In the genomic region with DNA sequence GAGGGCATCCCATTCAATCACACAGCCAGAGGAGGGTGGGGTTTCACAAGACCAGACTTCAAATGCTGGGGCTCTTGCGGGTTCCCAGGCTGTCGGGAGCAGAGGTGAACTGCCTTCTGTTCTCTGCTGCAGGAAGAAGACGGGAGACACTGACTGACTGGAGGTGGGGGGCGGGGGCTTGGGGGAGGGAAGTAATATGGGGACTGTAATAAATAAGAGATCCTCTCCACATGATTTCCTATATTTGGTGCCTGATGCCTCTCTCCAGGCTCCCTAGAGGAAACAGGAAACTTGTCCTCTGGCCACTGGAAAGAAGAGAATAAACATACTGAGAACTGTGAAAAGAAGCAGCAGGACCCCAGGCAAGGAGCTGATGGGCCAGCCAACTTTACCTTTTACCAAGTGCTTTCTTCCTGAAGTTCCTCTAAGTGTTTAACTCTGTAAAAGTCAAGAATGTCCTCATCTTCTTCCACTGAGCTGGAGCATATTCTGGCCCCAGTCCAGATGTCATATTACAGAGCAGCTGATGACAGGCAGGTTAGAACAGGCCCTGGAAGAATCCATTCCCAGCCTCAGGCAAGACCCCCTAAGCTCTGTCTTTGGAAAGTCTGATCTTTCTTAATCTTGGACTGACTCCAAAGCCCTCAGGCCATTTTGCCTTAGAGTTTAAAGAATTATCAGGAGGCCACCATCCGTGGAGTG, we compare ENCODE assay signal across 14 cellular contexts. TPM values are rescaled to one million over a fixed set of nuclear protein-coding genes. Genes with fewer than 3 reads are reported as not detected.
DNase-seq lines count a peak whose midpoint lies in the region; TF ChIP-seq lines count a peak whose summit lies in the region.
"Had no signal": no experiment of that assay in that cellular context is flagged by ENCODE, and none has a peak within 500 bp of the region (broad histone marks: within the 10 kb centered on the region; RNA-seq: fewer than 3 reads in every experiment).

No MANE protein-coding gene starts in this region.

- CTCF ChIA-PET in RWPE1 (lab: Yijun Ruan, JAX): interaction anchor here (0.6 to 1.1 kb wide), 3 partner anchors 106 to 730 kb away, joined by 3 read pairs; no protein-coding TSS in a partner anchor
- CTCF ChIA-PET in OCI-LY7 (lab: Charles Lee; ENCODE audit: unreplicated experiment): no interaction called here

- no TSS peak for BruUV-seq in OCI-LY7 (replicated peaks; lab: Mats Ljungman, UMichigan)

- TF ChIP-seq POLR2A in suprapubic skin (IDR thresholded peaks at IDR 0.05): no peak

- no peak overlapping the region for H3K27ac ChIP-seq in RWPE1
- no peak overlapping the region for H3K27ac ChIP-seq in right atrium auricular region
- no peak overlapping the region for H3K27ac ChIP-seq in suprapubic skin
- no peak overlapping the region for H3K27ac ChIP-seq in OCI-LY7 (ENCODE audit: low read depth, low read length, poor library complexity, severe bottlenecking)
- H3K27ac ChIP-seq: GM23248 had no signal

- no peak for TF ChIP-seq EP300 in suprapubic skin (IDR thresholded peaks at IDR 0.05)

- H3K36me3 ChIP-seq in right atrium auricular region (no peaks in the 10 kb centered on the region), suprapubic skin (no peaks in the 10 kb centered on the region), OCI-LY7 (ENCODE audit: insufficient read depth, low read length) (no peaks in the 10 kb centered on the region)

- no peaks in the 10 kb centered on the region for H3K9me2 ChIP-seq in OCI-LY7 (ENCODE audit: insufficient read depth, low read length)

- WGBS in suprapubic skin: 40% methylated on average over 5 of the region's 5 CpGs

- no peak for TF ChIP-seq CTCF in RWPE1 (conservative IDR thresholded peaks at IDR 0.05; ENCODE audit: low read depth)
- TF ChIP-seq CTCF in right atrium auricular region (IDR thresholded peaks at IDR 0.05): no peak
- no peak for TF ChIP-seq CTCF in suprapubic skin (IDR thresholded peaks at IDR 0.05)
- TF ChIP-seq CTCF in OCI-LY7 (conservative IDR thresholded peaks at IDR 0.05; ENCODE audit: low read length): no peak

- H3K9me3 ChIP-seq in right atrium auricular region (no peaks in the 10 kb centered on the region), suprapubic skin (no peaks in the 10 kb centered on the region), OCI-LY7 (ENCODE audit: low read length) (no peaks in the 10 kb centered on the region)

- intact Hi-C loops in OCI-LY7 (cut with micrococcal nuclease; ENCODE audit: unreplicated experiment): no loop called here

- no peaks in the 10 kb centered on the region for H3K79me2 ChIP-seq in OCI-LY7 (ENCODE audit: insufficient read depth, low read depth, low read length)

- H3K4me3 ChIP-seq in right atrium auricular region (peak overlapping the region; percentile 9 to 16), suprapubic skin (peak overlapping the region; percentile 8), OCI-LY7 (ENCODE audit: low read depth, low read length, poor library complexity, severe bottlenecking) (no peak overlapping the region)
- H3K4me3 ChIP-seq: GM23248 had no signal

- no peaks in the 10 kb centered on the region for H4K20me1 ChIP-seq in OCI-LY7 (ENCODE audit: insufficient read depth, low read length)

- H3K27me3 ChIP-seq in right atrium auricular region: no peaks in the 10 kb centered on the region
- no peaks in the 10 kb centered on the region for H3K27me3 ChIP-seq in suprapubic skin

- H3K4me1 ChIP-seq in right atrium auricular region (peaks cover 0 to 19% of the 10 kb centered on the region in 2 donors), suprapubic skin (no peaks in the 10 kb centered on the region), OCI-LY7 (ENCODE audit: insufficient read depth, low read length, poor library complexity, severe bottlenecking) (no peaks in the 10 kb centered on the region)

- no peak overlapping the region for H3K4me2 ChIP-seq in OCI-LY7 (ENCODE audit: low read length)

- DNase-seq in SHP77 (lab: John Stamatoyannopoulos, UW): peak; percentile 4
- no peak for DNase-seq in SHP77 treated with DMSO at 0.1 percent for 48 hours (lab: John Stamatoyannopoulos, UW)
- peak; percentile 34 for DNase-seq in RWPE1 (ENCODE audit: low spot score)
- DNase-seq in right atrium auricular region (ENCODE audit: low spot score): no peak
- DNase-seq in suprapubic skin (ENCODE audit: low spot score in 2 of 2): no peak
- no peak for DNase-seq in OCI-LY7 (ENCODE audit: low spot score)
- DNase-seq in NCI-H82 treated with DMSO at 0.1 percent for 48 hours (lab: John Stamatoyannopoulos, UW; ENCODE audit: unreplicated experiment): no peak
- DNase-seq in MV-4-11 (lab: John Stamatoyannopoulos, UW): no peak
- DNase-seq: activated CD8-positive, alpha-beta memory T cell treated with anti-CD3 and anti-CD28 coated beads, Interleukin-2, amount 10 ng/mL, durations not matched to agents 7 days and 5 days; Calu3; cortex of kidney; GM23248; islet precursor cell; NCI-H2081 treated with DMSO at 0.1 percent for 48 hours had no signal

- no peak overlapping the region for H2AFZ ChIP-seq in OCI-LY7 (ENCODE audit: low read length)
- H2AFZ ChIP-seq: GM23248 had no signal

- POLR2A ChIA-PET in RWPE1 (lab: Yijun Ruan, JAX; ENCODE audit: low non-redundant PET) (no interaction called here), OCI-LY7 (lab: Charles Lee) (no interaction called here)

RNA-seq across cellular contexts. Expression of gene ADGRF5, which starts 33.2 kb away (rescaled TPM):
- 10 to 100 TPM; 38.4 to 59.4 TPM for total RNA-seq in right atrium auricular region
- 10 to 100 TPM in 2 of 4 donors, 1 to 10 TPM in 2; 4.4 to 13.0 (median 8.4) TPM for total RNA-seq in suprapubic skin
- total RNA-seq in OCI-LY7 (2014; rRNA removed; shearing (Covaris generic)): not detected in 2 replicates
- not detected in 2 replicates for total RNA-seq in OCI-LY7 (2022)
- total RNA-seq: activated CD8-positive, alpha-beta memory T cell treated with anti-CD3 and anti-CD28 coated beads, Interleukin-2, amount 10 ng/mL, durations not matched to agents 7 days and 5 days had no signal

Comparison
In these comparisons a context has a peak if more than half of its experiments do, and no peak if none do; other contexts are left out.
1. DNase-seq: peak in SHP77 (2 of 2) and RWPE1 (single experiment); none in SHP77 treated with DMSO at 0.1 percent for 48 hours (single experiment), right atrium auricular region (single experiment), suprapubic skin (0 of 2), OCI-LY7 (single experiment), NCI-H82 treated with DMSO at 0.1 percent for 48 hours (single experiment) and MV-4-11 (single experiment).
2. RNA of gene ADGRF5, which starts 33.2 kb away (total RNA-seq): 38.4 to 59.4 TPM in right atrium auricular region and 4.4 to 13.0 TPM in suprapubic skin; not detected in OCI-LY7; every median in the first group is over 4 times any median in the second.